In genomic region chr5:131357739-131358561, GRCh38 we compare ENCODE assay signal across 9 cellular contexts.
A peak's percentile ranks its signal among the peaks of the same experiment; 100 is the strongest.
DNase-seq lines count a peak whose midpoint lies in the region; ATAC-seq and TF ChIP-seq lines count a peak whose summit lies in the region.
"Had no signal": no experiment of that assay in that cellular context is flagged by ENCODE, and none has a peak within 500 bp of the region (broad histone marks: within the 10 kb centered on the region; RNA-seq: fewer than 3 reads in every experiment).

No MANE protein-coding gene starts in this region.

- CTCF ChIA-PET in activated CD8-positive, alpha-beta T cell treated with anti-CD3 and anti-CD28 coated beads for 36 hours (lab: Charles Lee) = no interaction called here

- H3K36me3 ChIP-seq in uterus = no peaks in the 10 kb centered on the region

- peak overlapping the region; percentile 85 for H3K27ac Mint-ChIP-seq in activated CD8-positive, alpha-beta T cell treated with anti-CD3 and anti-CD28 coated beads for 36 hours

- peaks cover 68% of the 10 kb centered on the region for H3K4me1 Mint-ChIP-seq in activated CD8-positive, alpha-beta T cell treated with anti-CD3 and anti-CD28 coated beads for 36 hours (ENCODE audit: low read depth)

- H3K27me3 ChIP-seq in uterus = no peaks in the 10 kb centered on the region

- POLR2A ChIA-PET in activated CD8-positive, alpha-beta T cell treated with anti-CD3 and anti-CD28 coated beads for 36 hours (lab: Charles Lee) = interaction anchor here (0.5 to 1.8 kb wide), 6 partner anchors 11 to 94 kb away, joined by 3 to 5 read pairs (median 4); partner anchors contain the start of gene CDC42SE2

- no peaks in the 10 kb centered on the region for H3K4me1 ChIP-seq in uterus

- H3K4me3 ChIP-seq in uterus = no peak overlapping the region

- no peak for TF ChIP-seq CTCF in activated CD8-positive, alpha-beta T cell treated with anti-CD3 and anti-CD28 coated beads for 36 hours (IDR thresholded peaks at IDR 0.05)
- no peak for TF ChIP-seq CTCF in uterus (IDR thresholded peaks at IDR 0.05)

- intact Hi-C loops in activated CD8-positive, alpha-beta T cell treated with anti-CD3 and anti-CD28 coated beads for 36 hours (cut with micrococcal nuclease) = no loop called here
- intact Hi-C loops in uterus (cut with DNase I; ENCODE audit: low total_unique reads) = no loop called here

- DNase-seq in activated CD8-positive, alpha-beta T cell treated with anti-CD3 and anti-CD28 coated beads for 36 hours = peak; percentile 55
- DNase-seq in stimulated activated CD4-positive, alpha-beta T cell treated with anti-CD3 and anti-CD28 coated beads, Interleukin-1b, Interleukin-23, amount 100 ng/mL, for 48 hours = peak; percentile 58
- no peak for DNase-seq in ureter (ENCODE audit: low spot score)
- no peak for DNase-seq in uterus
- no peak for DNase-seq in OCI-M2 (lab: John Stamatoyannopoulos, UW; ENCODE audit: unreplicated experiment)
- DNase-seq in NCI-H146 (lab: John Stamatoyannopoulos, UW) = no peak
- DNase-seq: NCI-H774 had no signal

- TF ChIP-seq POLR2A in uterus (IDR thresholded peaks at IDR 0.05) = no peak

- H3K9me3 Mint-ChIP-seq in activated CD8-positive, alpha-beta T cell treated with anti-CD3 and anti-CD28 coated beads for 36 hours = no peaks in the 10 kb centered on the region

- peak; percentile 56 for ATAC-seq in GM19395 (IDR thresholded peaks at IDR 0.05; ENCODE audit: unreplicated experiment)
- ATAC-seq in HG03469 (IDR thresholded peaks at IDR 0.05; ENCODE audit: unreplicated experiment) = peak; percentile 36
- peak; percentile 81 for ATAC-seq in activated CD8-positive, alpha-beta T cell treated with anti-CD3 and anti-CD28 coated beads for 36 hours

- peaks cover 49% of the 10 kb centered on the region for H3K36me3 Mint-ChIP-seq in activated CD8-positive, alpha-beta T cell treated with anti-CD3 and anti-CD28 coated beads for 36 hours (ENCODE audit: low read depth)

- peak overlapping the region; percentile 42 for H3K4me3 Mint-ChIP-seq in activated CD8-positive, alpha-beta T cell treated with anti-CD3 and anti-CD28 coated beads for 36 hours

- no peaks in the 10 kb centered on the region for H3K9me3 ChIP-seq in uterus

- H3K27ac ChIP-seq in uterus = no peak overlapping the region

- no peaks in the 10 kb centered on the region for H3K27me3 Mint-ChIP-seq in activated CD8-positive, alpha-beta T cell treated with anti-CD3 and anti-CD28 coated beads for 36 hours

Comparison
In these comparisons a context has a peak if more than half of its experiments do, and no peak if none do; other contexts are left out.
1. DNase-seq: peak in activated CD8-positive, alpha-beta T cell treated with anti-CD3 and anti-CD28 coated beads for 36 hours (single experiment) and stimulated activated CD4-positive, alpha-beta T cell treated with anti-CD3 and anti-CD28 coated beads, Interleukin-1b, Interleukin-23, amount 100 ng/mL, for 48 hours (single experiment); none in ureter (single experiment), uterus (0 of 2), OCI-M2 (single experiment) and NCI-H146 (single experiment).
2. Peak in every context shown above with its lines, with median percentiles within 50 percentile points of each other: ATAC-seq.